ENCODE assay signal across 9 cellular contexts in the genomic region with DNA sequence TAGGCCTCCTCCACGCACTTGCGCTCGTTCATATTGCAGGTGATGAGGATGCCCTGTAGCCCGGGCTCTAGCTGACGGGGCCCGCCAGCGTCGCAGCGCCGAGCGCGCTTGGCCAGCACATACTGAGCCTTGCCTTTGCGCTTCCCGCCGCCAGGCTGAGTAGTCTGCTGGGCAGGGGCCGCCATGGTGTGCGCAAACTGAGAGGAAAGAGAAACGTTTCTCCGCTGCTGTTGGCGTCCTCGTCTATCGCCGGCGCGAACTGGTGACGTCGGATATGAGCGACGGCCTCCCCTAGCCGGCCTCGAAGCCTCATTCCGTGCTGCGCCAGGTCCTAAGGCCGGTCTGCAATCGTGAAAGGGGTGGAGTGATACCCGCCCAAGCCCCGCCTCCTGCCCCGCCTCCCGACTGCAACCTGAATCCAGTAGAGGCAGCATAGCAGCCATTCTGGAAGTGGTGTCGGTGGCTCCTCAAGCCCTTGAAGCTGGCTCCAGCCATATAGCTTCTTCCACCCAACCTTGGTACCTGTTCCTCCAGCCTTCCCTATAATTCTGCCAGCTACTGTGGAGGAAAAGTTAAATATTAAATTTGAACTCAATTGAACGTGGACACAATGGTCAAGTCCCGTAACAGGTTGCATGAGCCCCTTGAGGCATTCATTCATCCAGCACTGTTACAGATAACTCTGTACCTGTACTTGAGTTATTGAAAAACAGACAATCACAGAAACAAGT. TPM values are rescaled to one million over a fixed set of nuclear protein-coding genes. Genes with fewer than 3 reads are reported as not detected.
DNase-seq lines count a peak whose midpoint lies in the region; ATAC-seq, FAIRE-seq and TF ChIP-seq lines count a peak whose summit lies in the region.
"Had no signal": no experiment of that assay in that cellular context is flagged by ENCODE, and none has a peak within 500 bp of the region (broad histone marks: within the 10 kb centered on the region; RNA-seq: fewer than 3 reads in every experiment).

A gene with protein sequence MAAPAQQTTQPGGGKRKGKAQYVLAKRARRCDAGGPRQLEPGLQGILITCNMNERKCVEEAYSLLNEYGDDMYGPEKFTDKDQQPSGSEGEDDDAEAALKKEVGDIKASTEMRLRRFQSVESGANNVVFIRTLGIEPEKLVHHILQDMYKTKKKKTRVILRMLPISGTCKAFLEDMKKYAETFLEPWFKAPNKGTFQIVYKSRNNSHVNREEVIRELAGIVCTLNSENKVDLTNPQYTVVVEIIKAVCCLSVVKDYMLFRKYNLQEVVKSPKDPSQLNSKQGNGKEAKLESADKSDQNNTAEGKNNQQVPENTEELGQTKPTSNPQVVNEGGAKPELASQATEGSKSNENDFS (minus strand): TSS at position 264 of the 731 bp plus-strand sequence. CDS start 79 bp downstream, at position 185.

- no peak for FAIRE-seq in kidney (lab: Jason Lieb, UNC)
- FAIRE-seq: endometrium had no signal

- H3K4me1 ChIP-seq in kidney (ENCODE audit: control insufficient read depth in 1 of 2, insufficient read depth in 1 of 2, low read depth in 1 of 2, low read length in 2 of 2), result peaks cover 7 to 13% of the 10 kb centered on the region in 2 donors

- peak within 1 kb of the TSS; percentile 92 to 97 for H3K9ac ChIP-seq in kidney (ENCODE audit: low read length in 2 of 2)

- TF ChIP-seq CTCF in kidney (IDR thresholded peaks at IDR 0.05; ENCODE audit: borderline replicate concordance, extremely low read depth, insufficient read depth), result no peak

- peaks cover 10 to 15% of the 10 kb centered on the region in 2 donors for H3K36me3 ChIP-seq in kidney (ENCODE audit: control insufficient read depth in 1 of 2, insufficient read depth in 2 of 2, low read length in 2 of 2)

- DNase-seq in AML-193 (lab: John Stamatoyannopoulos, UW), result peak; percentile 85 to 89
- DNase-seq in NCI-H446 treated with DMSO at 0.1 percent for 48 hours (lab: John Stamatoyannopoulos, UW), result peak; percentile 88
- peak; percentile 96 for DNase-seq in activated CD4-positive, CD25-positive, alpha-beta regulatory T cell treated with anti-CD3 and anti-CD28 coated beads, Interleukin-2, amount 50 U/mL, for 72 hours
- DNase-seq in cerebellar cortex (ENCODE audit: low spot score), result peak; percentile 95
- peak; percentile 98 for DNase-seq in kidney
- peak; percentile 94 to 99 for DNase-seq in stimulated activated CD4-positive, alpha-beta T cell treated with anti-CD3 and anti-CD28 coated beads, Interleukin-15, amount 100 ng/mL, for 1 hour (ENCODE audit: low read depth in 1 of 2, low spot score in 1 of 2)

- peak; percentile 73 for ATAC-seq in GM19043 (IDR thresholded peaks at IDR 0.05; ENCODE audit: low read depth, unreplicated experiment)
- peak; percentile 88 for ATAC-seq in HG03354 (IDR thresholded peaks at IDR 0.05; ENCODE audit: poor library complexity, severe bottlenecking, unreplicated experiment)

- H3K4me3 ChIP-seq in kidney (ENCODE audit: low read length in 2 of 2), result peak within 1 kb of the TSS; percentile 70 to 96

- intact Hi-C loops in kidney (cut with DNase I), result no loop called here

- peak within 1 kb of the TSS; percentile 99 to 100 for H3K27ac ChIP-seq in kidney (ENCODE audit: low read depth in 2 of 2, low read length in 2 of 2)

- H3K9me3 ChIP-seq in kidney (ENCODE audit: control insufficient read depth in 1 of 2, low read length in 2 of 2), result peaks cover 0 to 2% of the 10 kb centered on the region in 2 donors

RNA-seq across cellular contexts. Expression of the gene that starts here (rescaled TPM):
- total RNA-seq in kidney, result 45.8 TPM
- polyA plus RNA-seq in kidney (ENCODE audit: insufficient read depth, low read depth, low replicate concordance), result 16.8 TPM

Comparison
In these comparisons a context has a peak if more than half of its experiments do, and no peak if none do; other contexts are left out.
1. Peak in every context shown above with its lines: DNase-seq, ATAC-seq, H3K4me3 ChIP-seq and H3K27ac ChIP-seq.